In the genomic region with DNA sequence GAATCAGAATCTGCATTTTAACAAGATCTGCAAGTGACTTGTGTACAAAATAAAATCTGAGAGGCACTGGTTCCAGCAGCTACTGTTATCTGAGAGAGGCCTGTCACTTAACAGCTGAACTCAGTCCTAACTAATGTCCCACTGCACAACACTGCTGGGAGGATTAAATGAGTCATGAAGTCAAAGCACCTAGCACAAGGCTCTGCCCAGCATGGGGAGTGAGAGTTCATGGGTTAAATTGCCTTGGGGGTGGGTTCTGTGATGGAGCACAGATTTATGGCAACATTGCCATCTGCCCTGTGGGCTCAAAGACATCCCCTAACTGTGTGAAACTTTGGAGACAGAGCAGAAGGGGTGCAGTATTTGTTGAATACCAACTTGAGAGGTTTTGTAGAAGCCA, we compare ENCODE assay signal across 17 cellular contexts.
DNase-seq lines count a peak whose midpoint lies in the region; ATAC-seq lines count a peak whose summit lies in the region.
"Had no signal": no experiment of that assay in that cellular context is flagged by ENCODE, and none has a peak within 500 bp of the region (broad histone marks: within the 10 kb centered on the region; RNA-seq: fewer than 3 reads in every experiment).

No MANE protein-coding gene starts in this region.

- no peak for DNase-seq in Right ventricle myocardium superior
- DNase-seq in cardiac septum (ENCODE audit: low spot score) = no peak
- DNase-seq in activated CD8-positive, alpha-beta memory T cell treated with anti-CD3 and anti-CD28 coated beads, Interleukin-2, amount 50 U/mL, for 48 hours = peak; percentile 18
- peak; percentile 10 for DNase-seq in left lobe of liver (ENCODE audit: low spot score)
- DNase-seq in cerebellar cortex (ENCODE audit: low spot score) = no peak
- DNase-seq in EL = no peak
- DNase-seq: AML-193, H7, IMR-90, Karpas-422, MM.1S, NCI-H1092 treated with DMSO at 0.1 percent for 48 hours, NCI-H1694, NCI-H2107, NCI-H226, NCI-H524 treated with DMSO at 0.1 percent for 48 hours had no signal

- ATAC-seq in Right ventricle myocardium superior (ENCODE audit: poor library complexity) = peak; percentile 27
- no peak for ATAC-seq in left lobe of liver
- no peak for ATAC-seq in HG02678 (IDR thresholded peaks at IDR 0.05; ENCODE audit: unreplicated experiment)

- intact Hi-C loops in Right ventricle myocardium superior (cut with DNase I) (no loop called here), cardiac septum (cut with DNase I) (loop anchor here (5.0 kb wide), 1 partner anchor 98 kb away; no protein-coding TSS in a partner anchor)

Comparison
In these comparisons a context has a peak if more than half of its experiments do, and no peak if none do; other contexts are left out.
1. DNase-seq: peak in activated CD8-positive, alpha-beta memory T cell treated with anti-CD3 and anti-CD28 coated beads, Interleukin-2, amount 50 U/mL, for 48 hours (single experiment) and left lobe of liver (single experiment); none in Right ventricle myocardium superior (single experiment), cardiac septum (single experiment), cerebellar cortex (single experiment) and EL (single experiment).